In the genomic region with DNA sequence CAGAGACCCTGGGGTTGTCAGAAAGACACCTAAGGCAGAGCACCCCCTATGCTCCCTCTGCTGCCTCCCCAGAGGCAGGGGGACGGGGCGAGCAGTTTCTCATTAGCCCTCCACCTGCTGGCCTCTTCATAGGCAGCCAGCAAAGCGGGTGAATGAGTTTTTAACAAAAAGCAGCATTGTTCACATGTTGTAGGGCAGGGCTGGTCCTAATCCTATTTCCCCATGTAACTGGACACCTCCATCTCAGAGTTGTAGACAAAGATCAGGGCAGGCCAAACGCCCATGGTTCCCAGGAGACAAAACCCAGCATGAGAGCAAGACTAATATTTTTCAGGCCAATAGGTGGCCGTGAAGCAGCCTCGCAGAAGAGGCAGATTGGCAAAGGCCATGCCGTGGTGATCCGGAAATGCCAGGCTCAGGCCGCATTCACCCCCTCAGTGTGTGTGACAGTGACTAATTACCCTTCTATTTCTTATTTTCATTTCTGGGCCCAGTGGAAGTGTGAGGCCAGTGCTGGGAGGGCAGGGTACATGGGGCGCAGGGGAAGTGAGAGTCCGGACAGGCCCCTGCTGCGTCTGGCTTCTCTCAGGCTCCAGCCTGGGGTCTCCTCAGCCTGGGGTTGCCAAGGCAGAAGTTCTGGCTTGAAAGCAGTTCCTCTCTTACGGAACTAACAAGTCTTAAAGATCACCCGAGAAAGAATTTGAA, we compare ENCODE assay signal across 8 cellular contexts.
DNase-seq lines count a peak whose midpoint lies in the region; ATAC-seq, FAIRE-seq and TF ChIP-seq lines count a peak whose summit lies in the region.

No MANE protein-coding gene starts in this region.

- no peak overlapping the region for H3K27ac Mint-ChIP-seq in activated naive CD4-positive, alpha-beta T cell treated with anti-CD3 and anti-CD28 coated beads, Interleukin-2, amount 10 ng/mL, durations not matched to agents 7 days and 5 days

- H3K4me1 ChIP-seq in HepG2 (ENCODE audit: insufficient read depth, low read length) (peaks cover 25% of the 10 kb centered on the region), thymus (ENCODE audit: control insufficient read depth, insufficient read depth, low read length) (no peaks in the 10 kb centered on the region)

- no peak overlapping the region for H2AFZ ChIP-seq in HepG2 (ENCODE audit: low read length)

- no peak for TF ChIP-seq POLR2A in HepG2 (IDR thresholded peaks at IDR 0.05; ENCODE audit: insufficient read depth in 1 of 2, low read depth in 2 of 2, low read length in 2 of 2)

- H3K79me2 ChIP-seq in HepG2 (ENCODE audit: insufficient read depth, low read length): no peaks in the 10 kb centered on the region

- intact Hi-C loops in HepG2 (cut with micrococcal nuclease; ENCODE audit: unreplicated experiment): no loop called here

- TF ChIP-seq EP300 in HepG2 (IDR thresholded peaks at IDR 0.05; ENCODE audit: low read depth in 2 of 2, low read length in 2 of 2) (no peak), HepG2 (CRISPR knock-in tag; IDR thresholded peaks at IDR 0.05; ENCODE audit: borderline replicate concordance) (no peak)

- peak; percentile 66 for ATAC-seq in HG02973 (IDR thresholded peaks at IDR 0.05; ENCODE audit: unreplicated experiment)
- peak; percentile 88 for ATAC-seq in HepG2

- TF ChIP-seq CTCF in choroid plexus epithelial cell (conservative IDR thresholded peaks at IDR 0.05; ENCODE audit: low read depth, low read length) (peak; percentile 47), HepG2 (CRISPR knock-in tag; IDR thresholded peaks at IDR 0.05) (peak; percentile 57)

- no peaks in the 10 kb centered on the region for H3K9me3 Mint-ChIP-seq in activated naive CD4-positive, alpha-beta T cell treated with anti-CD3 and anti-CD28 coated beads, Interleukin-2, amount 10 ng/mL, durations not matched to agents 7 days and 5 days

- no peaks in the 10 kb centered on the region for H3K36me3 Mint-ChIP-seq in activated naive CD4-positive, alpha-beta T cell treated with anti-CD3 and anti-CD28 coated beads, Interleukin-2, amount 10 ng/mL, durations not matched to agents 7 days and 5 days

- in situ Hi-C loops in HepG2 (cut with HindIII; ENCODE audit: extremely low pct_ligation_motif_present, low pct_unique_long_range_greater_than_20kb): no loop called here

- H4K20me1 ChIP-seq in HepG2 (ENCODE audit: insufficient read depth, low read length): no peaks in the 10 kb centered on the region

- H3K27me3 Mint-ChIP-seq in activated naive CD4-positive, alpha-beta T cell treated with anti-CD3 and anti-CD28 coated beads, Interleukin-2, amount 10 ng/mL, durations not matched to agents 7 days and 5 days: peaks cover 12% of the 10 kb centered on the region

- H3K36me3 ChIP-seq in HepG2 (replicated peaks in 1 of 2; ENCODE audit: control insufficient read depth in 1 of 2, insufficient read depth in 2 of 2, low read length in 2 of 2) (no peaks in the 10 kb centered on the region), thymus (ENCODE audit: control insufficient read depth, insufficient read depth) (no peaks in the 10 kb centered on the region)

- H3K4me3 ChIP-seq in choroid plexus epithelial cell (ENCODE audit: low read depth, low read length) (peak overlapping the region; percentile 49), HepG2 (replicated peaks in 1 of 3; ENCODE audit: insufficient read depth in 1 of 3, low read depth in 2 of 3, low read length in 3 of 3) (peak overlapping the region; percentile 28 to 53 (median 50); a peak in 5 of 6 replicates), thymus (ENCODE audit: low read length) (no peak overlapping the region)

- H3K9ac ChIP-seq in HepG2 (ENCODE audit: insufficient read depth, low read depth, low read length): no peak overlapping the region; the same call in 1 of the 2 replicates

- CTCF ChIA-PET in activated naive CD4-positive, alpha-beta T cell treated with anti-CD3 and anti-CD28 coated beads, Interleukin-2, amount 10 ng/mL, durations not matched to agents 7 days and 5 days (lab: Charles Lee): no interaction called here
- CTCF ChIA-PET in HepG2 (lab: Yijun Ruan, JAX; ENCODE audit: low intra/inter-chr PET ratio, low total read pairs): no interaction called here

- no peak for TF ChIP-seq RAD21 in HepG2 (CRISPR knock-in tag; IDR thresholded peaks at IDR 0.05)

- peaks cover 10% of the 10 kb centered on the region for H3K4me1 Mint-ChIP-seq in activated naive CD4-positive, alpha-beta T cell treated with anti-CD3 and anti-CD28 coated beads, Interleukin-2, amount 10 ng/mL, durations not matched to agents 7 days and 5 days

- peak overlapping the region; percentile 66 for H3K4me2 ChIP-seq in HepG2 (ENCODE audit: low read depth, low read length)

- H3K27me3 ChIP-seq in HepG2 (ENCODE audit: control insufficient read depth in 1 of 2, insufficient read depth in 2 of 2, low read length in 2 of 2) (peaks cover 6 to 39% of the 10 kb centered on the region in 2 experiments; a peak in 4 of 5 replicates), thymus (ENCODE audit: control insufficient read depth, insufficient read depth) (no peaks in the 10 kb centered on the region)

- no peak for DNase-seq in activated naive CD4-positive, alpha-beta T cell treated with anti-CD3 and anti-CD28 coated beads, Interleukin-2, amount 10 ng/mL, durations not matched to agents 7 days and 5 days
- DNase-seq in activated naive CD4-positive, alpha-beta T cell treated with Interleukin-2 at 50 U/mL for 16 hours: no peak
- DNase-seq in NCI-H748 treated with DMSO at 0.1 percent for 48 hours (lab: John Stamatoyannopoulos, UW) (peak; percentile 39), choroid plexus epithelial cell (ENCODE audit: low read depth) (peak; percentile 83), HepG2 (ENCODE audit: low spot score) (peak; percentile 76), activated gamma-delta T cell (lab: John Stamatoyannopoulos, UW) (no peak)

- 18% methylated on average over 10 of the region's 14 CpGs for WGBS in HepG2 (ENCODE audit: low lambda C conversion rate)
- 45% methylated on average over 14 of the region's 14 CpGs for WGBS in thymus

- POLR2A ChIA-PET in HepG2 (lab: Yijun Ruan, JAX): no interaction called here

- peak overlapping the region; percentile 59 for H3K4me3 Mint-ChIP-seq in activated naive CD4-positive, alpha-beta T cell treated with anti-CD3 and anti-CD28 coated beads, Interleukin-2, amount 10 ng/mL, durations not matched to agents 7 days and 5 days

- BruUV-seq in HepG2 (replicated peaks; lab: Mats Ljungman, UMichigan): no TSS peak

- no peaks in the 10 kb centered on the region for H3K9me3 ChIP-seq in HepG2 (ENCODE audit: low read length)
- H3K9me3 ChIP-seq in thymus (ENCODE audit: control insufficient read depth): no peaks in the 10 kb centered on the region

- H3K27ac ChIP-seq in HepG2 (ENCODE audit: extremely low read length, insufficient read depth, low read length) (no peak overlapping the region), thymus (ENCODE audit: low read depth) (peak overlapping the region; percentile 71)

- peak; percentile 56 for FAIRE-seq in HepG2 (lab: Jason Lieb, UNC)

TF ChIP-seq in HepG2, 621 proteins besides CTCF, POLR2A, EP300 and RAD21 (continues in another document):
- TF ChIP-seq ZNF747 (CRISPR knock-in tag; IDR thresholded peaks at IDR 0.05; ENCODE audit: borderline replicate concordance) (no peak), SP4 (CRISPR knock-in tag; IDR thresholded peaks at IDR 0.05) (no peak), ATF1 (CRISPR knock-in tag; IDR thresholded peaks at IDR 0.05) (0 out of 2 replicates have a peak, but pooled peaks have one; percentile 30), TOPORS (CRISPR knock-in tag; IDR thresholded peaks at IDR 0.05) (no peak), PRPF4 (IDR thresholded peaks at IDR 0.05; ENCODE audit: low read depth, low read length, poor library complexity, severe bottlenecking) (no peak), POLR2AphosphoS2 (IDR thresholded peaks at IDR 0.05; ENCODE audit: low read depth, low read length) (no peak), ZNF605 (CRISPR knock-in tag; IDR thresholded peaks at IDR 0.05) (peak; percentile 41), ZNF776 (CRISPR knock-in tag; IDR thresholded peaks at IDR 0.05) (no peak), ZNF746 (CRISPR knock-in tag; IDR thresholded peaks at IDR 0.05) (no peak)
- TF ChIP-seq, protein P1, sequence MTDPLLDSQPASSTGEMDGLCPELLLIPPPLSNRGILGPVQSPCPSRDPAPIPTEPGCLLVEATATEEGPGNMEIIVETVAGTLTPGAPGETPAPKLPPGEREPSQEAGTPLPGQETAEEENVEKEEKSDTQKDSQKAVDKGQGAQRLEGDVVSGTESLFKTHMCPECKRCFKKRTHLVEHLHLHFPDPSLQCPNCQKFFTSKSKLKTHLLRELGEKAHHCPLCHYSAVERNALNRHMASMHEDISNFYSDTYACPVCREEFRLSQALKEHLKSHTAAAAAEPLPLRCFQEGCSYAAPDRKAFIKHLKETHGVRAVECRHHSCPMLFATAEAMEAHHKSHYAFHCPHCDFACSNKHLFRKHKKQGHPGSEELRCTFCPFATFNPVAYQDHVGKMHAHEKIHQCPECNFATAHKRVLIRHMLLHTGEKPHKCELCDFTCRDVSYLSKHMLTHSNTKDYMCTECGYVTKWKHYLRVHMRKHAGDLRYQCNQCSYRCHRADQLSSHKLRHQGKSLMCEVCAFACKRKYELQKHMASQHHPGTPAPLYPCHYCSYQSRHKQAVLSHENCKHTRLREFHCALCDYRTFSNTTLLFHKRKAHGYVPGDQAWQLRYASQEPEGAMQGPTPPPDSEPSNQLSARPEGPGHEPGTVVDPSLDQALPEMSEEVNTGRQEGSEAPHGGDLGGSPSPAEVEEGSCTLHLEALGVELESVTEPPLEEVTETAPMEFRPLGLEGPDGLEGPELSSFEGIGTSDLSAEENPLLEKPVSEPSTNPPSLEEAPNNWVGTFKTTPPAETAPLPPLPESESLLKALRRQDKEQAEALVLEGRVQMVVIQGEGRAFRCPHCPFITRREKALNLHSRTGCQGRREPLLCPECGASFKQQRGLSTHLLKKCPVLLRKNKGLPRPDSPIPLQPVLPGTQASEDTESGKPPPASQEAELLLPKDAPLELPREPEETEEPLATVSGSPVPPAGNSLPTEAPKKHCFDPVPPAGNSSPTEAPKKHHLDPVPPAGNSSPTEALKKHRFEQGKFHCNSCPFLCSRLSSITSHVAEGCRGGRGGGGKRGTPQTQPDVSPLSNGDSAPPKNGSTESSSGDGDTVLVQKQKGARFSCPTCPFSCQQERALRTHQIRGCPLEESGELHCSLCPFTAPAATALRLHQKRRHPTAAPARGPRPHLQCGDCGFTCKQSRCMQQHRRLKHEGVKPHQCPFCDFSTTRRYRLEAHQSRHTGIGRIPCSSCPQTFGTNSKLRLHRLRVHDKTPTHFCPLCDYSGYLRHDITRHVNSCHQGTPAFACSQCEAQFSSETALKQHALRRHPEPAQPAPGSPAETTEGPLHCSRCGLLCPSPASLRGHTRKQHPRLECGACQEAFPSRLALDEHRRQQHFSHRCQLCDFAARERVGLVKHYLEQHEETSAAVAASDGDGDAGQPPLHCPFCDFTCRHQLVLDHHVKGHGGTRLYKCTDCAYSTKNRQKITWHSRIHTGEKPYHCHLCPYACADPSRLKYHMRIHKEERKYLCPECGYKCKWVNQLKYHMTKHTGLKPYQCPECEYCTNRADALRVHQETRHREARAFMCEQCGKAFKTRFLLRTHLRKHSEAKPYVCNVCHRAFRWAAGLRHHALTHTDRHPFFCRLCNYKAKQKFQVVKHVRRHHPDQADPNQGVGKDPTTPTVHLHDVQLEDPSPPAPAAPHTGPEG (CRISPR knock-in tag; IDR thresholded peaks at IDR 0.05): no peak

Comparison
In these comparisons a context has a peak if more than half of its experiments do, and no peak if none do; other contexts are left out.
1. DNase-seq: peak in NCI-H748 treated with DMSO at 0.1 percent for 48 hours (single experiment), choroid plexus epithelial cell (single experiment) and HepG2 (single experiment); none in activated naive CD4-positive, alpha-beta T cell treated with anti-CD3 and anti-CD28 coated beads, Interleukin-2, amount 10 ng/mL, durations not matched to agents 7 days and 5 days (single experiment), activated naive CD4-positive, alpha-beta T cell treated with Interleukin-2 at 50 U/mL for 16 hours (single experiment) and activated gamma-delta T cell (single experiment).